10 cellular contexts compared by ENCODE assay signal in genomic region chr2:131040661-131041401, GRCh38. TPM values are rescaled to one million over a fixed set of nuclear protein-coding genes. Genes with fewer than 3 reads are reported as not detected.
DNase-seq lines count a peak whose midpoint lies in the region; ATAC-seq and TF ChIP-seq lines count a peak whose summit lies in the region.
"Had no signal": no experiment of that assay in that cellular context is flagged by ENCODE, and none has a peak within 500 bp of the region (broad histone marks: within the 10 kb centered on the region; RNA-seq: fewer than 3 reads in every experiment).

No MANE protein-coding gene starts in this region.

- peak overlapping the region; percentile 80 for H3K27ac Mint-ChIP-seq in activated CD4-positive, alpha-beta T cell treated with anti-CD3 and anti-CD28 coated beads, Interleukin-2, amount 10 ng/mL, durations not matched to agents 7 days and 5 days
- H3K27ac Mint-ChIP-seq in activated naive CD4-positive, alpha-beta T cell treated with anti-CD3 and anti-CD28 coated beads, Interleukin-2, amount 50 U/mL, for 72 hours, result peak overlapping the region in 1 of 2 donors; percentile 44

- H3K4me1 ChIP-seq in hepatocyte (ENCODE audit: insufficient read depth) (peaks cover under 1% of the 10 kb centered on the region), sigmoid colon (peaks cover 0 to 18% (median 13%) of the 10 kb centered on the region in 4 donors)
- H3K4me1 ChIP-seq: A549 had no signal

- no peak overlapping the region for H3K4me2 ChIP-seq in hepatocyte
- H3K4me2 ChIP-seq: A549 had no signal

- H3K79me2 ChIP-seq in hepatocyte, result no peaks in the 10 kb centered on the region

- H3K9me3 ChIP-seq in hepatocyte (ENCODE audit: low read depth) (no peaks in the 10 kb centered on the region), sigmoid colon (no peaks in the 10 kb centered on the region)
- H3K9me3 ChIP-seq: A549 had no signal

- TF ChIP-seq EP300 in sigmoid colon (IDR thresholded peaks at IDR 0.05), result no peak

- POLR2A ChIA-PET in activated CD4-positive, alpha-beta T cell treated with anti-CD3 and anti-CD28 coated beads, Interleukin-2, amount 10 ng/mL, durations not matched to agents 7 days and 5 days (lab: Charles Lee), result interaction anchor here (0.6 kb wide), 1 partner anchor 668 kb away, joined by 3 read pairs; no protein-coding TSS in a partner anchor

- H3K9me3 Mint-ChIP-seq in activated CD4-positive, alpha-beta T cell treated with anti-CD3 and anti-CD28 coated beads, Interleukin-2, amount 10 ng/mL, durations not matched to agents 7 days and 5 days, result no peaks in the 10 kb centered on the region
- no peaks in the 10 kb centered on the region for H3K9me3 Mint-ChIP-seq in activated naive CD4-positive, alpha-beta T cell treated with anti-CD3 and anti-CD28 coated beads, Interleukin-2, amount 50 U/mL, for 72 hours

- TF ChIP-seq CTCF in hepatocyte (IDR thresholded peaks at IDR 0.05; ENCODE audit: poor library complexity) (no peak), sigmoid colon (IDR thresholded peaks at IDR 0.05) (no peak)

- H3K27me3 ChIP-seq in hepatocyte (no peaks in the 10 kb centered on the region), sigmoid colon (no peaks in the 10 kb centered on the region)

- H3K4me3 ChIP-seq in hepatocyte (no peak overlapping the region), sigmoid colon (no peak overlapping the region)
- H3K4me3 ChIP-seq: A549 had no signal

- H3K27me3 Mint-ChIP-seq in activated CD4-positive, alpha-beta T cell treated with anti-CD3 and anti-CD28 coated beads, Interleukin-2, amount 10 ng/mL, durations not matched to agents 7 days and 5 days, result peaks cover 9% of the 10 kb centered on the region

- H3K27ac ChIP-seq in hepatocyte, result no peak overlapping the region
- peak overlapping the region in 2 of 4 donors; percentile 28 to 50 for H3K27ac ChIP-seq in sigmoid colon
- H3K27ac ChIP-seq: A549 had no signal

- peaks cover 27% of the 10 kb centered on the region for H3K4me1 Mint-ChIP-seq in activated CD4-positive, alpha-beta T cell treated with anti-CD3 and anti-CD28 coated beads, Interleukin-2, amount 10 ng/mL, durations not matched to agents 7 days and 5 days

- CTCF ChIA-PET in activated CD4-positive, alpha-beta T cell treated with anti-CD3 and anti-CD28 coated beads, Interleukin-2, amount 10 ng/mL, durations not matched to agents 7 days and 5 days (lab: Charles Lee), result interaction anchor here (1.0 to 1.3 kb wide), 2 partner anchors 8 to 13 kb away, joined by 4 to 5 read pairs; no protein-coding TSS in a partner anchor

- TF ChIP-seq POLR2A in sigmoid colon (IDR thresholded peaks at IDR 0.05), result no peak

- H4K20me1 ChIP-seq in hepatocyte (ENCODE audit: insufficient read depth, poor library complexity, severe bottlenecking), result no peaks in the 10 kb centered on the region

- ATAC-seq in activated naive CD4-positive, alpha-beta T cell treated with anti-CD3 and anti-CD28 coated beads, Interleukin-2, amount 50 U/mL, for 72 hours, result peak; percentile 3 to 17
- ATAC-seq: A549 had no signal

- H3K36me3 ChIP-seq in hepatocyte (replicated peaks; ENCODE audit: insufficient read depth, low read depth), result no peaks in the 10 kb centered on the region
- peaks cover 0 to 22% (median 0%) of the 10 kb centered on the region in 4 donors for H3K36me3 ChIP-seq in sigmoid colon

- H3K36me3 Mint-ChIP-seq in activated CD4-positive, alpha-beta T cell treated with anti-CD3 and anti-CD28 coated beads, Interleukin-2, amount 10 ng/mL, durations not matched to agents 7 days and 5 days (ENCODE audit: low read depth), result peaks cover 6% of the 10 kb centered on the region
- H3K36me3 Mint-ChIP-seq in activated naive CD4-positive, alpha-beta T cell treated with anti-CD3 and anti-CD28 coated beads, Interleukin-2, amount 50 U/mL, for 72 hours, result no peaks in the 10 kb centered on the region

- WGBS in hepatocyte (ENCODE audit: low lambda C conversion rate, missing lambda C conversion rate), result 83% methylated on average over 23 of the region's 23 CpGs
- 72 to 82% methylated on average over 23 of the region's 23 CpGs for WGBS in sigmoid colon, 2 donors

- no peak overlapping the region for H2AFZ ChIP-seq in hepatocyte

- no peaks in the 10 kb centered on the region for H3K9me2 ChIP-seq in hepatocyte (replicated peaks; ENCODE audit: insufficient read depth)

- H3K4me3 Mint-ChIP-seq in activated CD4-positive, alpha-beta T cell treated with anti-CD3 and anti-CD28 coated beads, Interleukin-2, amount 10 ng/mL, durations not matched to agents 7 days and 5 days, result peak overlapping the region; percentile 70

- DNase-seq in activated CD4-positive, alpha-beta T cell treated with anti-CD3 and anti-CD28 coated beads, Interleukin-2, amount 10 ng/mL, durations not matched to agents 7 days and 5 days, result peak; percentile 32
- no peak for DNase-seq in activated CD4-positive, alpha-beta T cell treated with anti-CD3 and anti-CD28 coated beads for 1 hour
- DNase-seq in activated naive CD4-positive, alpha-beta T cell treated with anti-CD3 and anti-CD28 coated beads, Interleukin-2, amount 50 U/mL, for 72 hours (ENCODE audit: low spot score in 2 of 2), result no peak
- DNase-seq in hepatocyte (ENCODE audit: low spot score) (peak; percentile 2), sigmoid colon (peak; percentile 57), HuH-7.5 (ENCODE audit: low spot score) (no peak), middle frontal gyrus (ENCODE audit: extremely low spot score, low spot score) (no peak), NCI-H1436 (lab: John Stamatoyannopoulos, UW) (no peak)
- DNase-seq: T1000 had no signal

- intact Hi-C loops in sigmoid colon (cut with DNase I), result no loop called here

RNA-seq across cellular contexts. Expression of gene FAM168B, which starts 52.4 kb away (rescaled TPM):
- 10 to 100 TPM; 52.7 to 53.3 TPM for total RNA-seq in activated CD4-positive, alpha-beta T cell treated with anti-CD3 and anti-CD28 coated beads, Interleukin-2, amount 10 ng/mL, durations not matched to agents 7 days and 5 days
- total RNA-seq in activated naive CD4-positive, alpha-beta T cell treated with anti-CD3 and anti-CD28 coated beads, Interleukin-2, amount 50 U/mL, for 72 hours, result 10 to 100 TPM; 61.5 to 69.9 TPM
- 116 and 123 TPM in 2 replicates for total RNA-seq in hepatocyte
- 40.0 and 45.2 TPM in 2 replicates for polyA plus RNA-seq in hepatocyte
- 100 to 1,000 TPM; 125 to 153 (median 136) TPM for total RNA-seq in sigmoid colon
- polyA plus RNA-seq in sigmoid colon, result 10 to 100 TPM; 29.1 to 54.7 (median 30.0) TPM

Comparison
In these comparisons a context has a peak if more than half of its experiments do, and no peak if none do; other contexts are left out.
1. DNase-seq: peak in activated CD4-positive, alpha-beta T cell treated with anti-CD3 and anti-CD28 coated beads, Interleukin-2, amount 10 ng/mL, durations not matched to agents 7 days and 5 days (single experiment), hepatocyte (single experiment) and sigmoid colon (single experiment); none in activated CD4-positive, alpha-beta T cell treated with anti-CD3 and anti-CD28 coated beads for 1 hour (single experiment), activated naive CD4-positive, alpha-beta T cell treated with anti-CD3 and anti-CD28 coated beads, Interleukin-2, amount 50 U/mL, for 72 hours (0 of 2), HuH-7.5 (single experiment), middle frontal gyrus (single experiment) and NCI-H1436 (single experiment).